14 cellular contexts compared by ENCODE assay signal in the genomic region with DNA sequence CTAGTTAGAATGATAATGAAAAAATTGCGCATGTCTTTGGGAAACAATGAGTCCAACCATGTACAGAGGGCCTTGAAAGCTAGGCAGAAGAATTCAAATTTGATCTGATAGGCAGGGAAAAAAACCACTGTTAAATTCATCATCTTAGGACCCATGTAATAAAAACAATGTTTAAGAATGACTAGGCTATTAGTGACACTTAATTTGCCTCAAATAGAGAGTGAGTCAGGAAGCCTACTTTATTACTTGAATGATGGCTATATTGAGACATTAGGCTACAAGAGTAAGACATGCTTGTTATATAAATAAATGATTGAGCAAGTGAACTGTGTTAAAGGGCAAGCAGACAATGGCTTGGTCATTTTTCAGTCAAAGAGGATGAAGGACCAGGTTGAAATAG.
DNase-seq lines count a peak whose midpoint lies in the region; TF ChIP-seq lines count a peak whose summit lies in the region.
"Had no signal": no experiment of that assay in that cellular context is flagged by ENCODE, and none has a peak within 500 bp of the region (broad histone marks: within the 10 kb centered on the region; RNA-seq: fewer than 3 reads in every experiment).

No MANE protein-coding gene starts in this region.

- no peak for TF ChIP-seq POLR2A in prostate gland (IDR thresholded peaks at IDR 0.05)

- H3K36me3 ChIP-seq in osteoblast (ENCODE audit: insufficient read depth, low read length), result no peaks in the 10 kb centered on the region
- no peaks in the 10 kb centered on the region for H3K36me3 ChIP-seq in WERI-Rb-1
- no peaks in the 10 kb centered on the region for H3K36me3 ChIP-seq in prostate gland

- no peaks in the 10 kb centered on the region for H3K79me2 ChIP-seq in osteoblast (ENCODE audit: insufficient read depth, low read length)

- H4K20me1 ChIP-seq in osteoblast (ENCODE audit: insufficient read depth, low read length), result no peaks in the 10 kb centered on the region

- WGBS in prostate gland, result 95% methylated on average over 1 of the region's 1 CpG

- H3K9me3 ChIP-seq in osteoblast (ENCODE audit: low read depth, low read length), result no peaks in the 10 kb centered on the region
- no peaks in the 10 kb centered on the region for H3K9me3 ChIP-seq in WERI-Rb-1 (ENCODE audit: severe bottlenecking)
- H3K9me3 ChIP-seq in prostate gland, result no peaks in the 10 kb centered on the region

- H2AFZ ChIP-seq in osteoblast (ENCODE audit: low read length), result no peak overlapping the region

- no peaks in the 10 kb centered on the region for H3K27me3 ChIP-seq in osteoblast (ENCODE audit: insufficient read depth, low read length)
- no peaks in the 10 kb centered on the region for H3K27me3 ChIP-seq in WERI-Rb-1 (ENCODE audit: insufficient read depth, low read depth, severe bottlenecking)
- H3K27me3 ChIP-seq in prostate gland (replicated peaks; ENCODE audit: insufficient read depth), result no peaks in the 10 kb centered on the region

- DNase-seq in Caki2 (ENCODE audit: low read depth), result peak; percentile 31
- peak; percentile 52 for DNase-seq in NCI-H446 treated with DMSO at 0.1 percent for 48 hours (lab: John Stamatoyannopoulos, UW)
- DNase-seq in epithelial cell of esophagus (ENCODE audit: low read depth), result peak; percentile 27
- DNase-seq in osteoblast (ENCODE audit: insufficient read length, low spot score, missing footprints), result no peak
- DNase-seq in SHP77 (lab: John Stamatoyannopoulos, UW), result no peak
- no peak for DNase-seq in DMS 273 (lab: John Stamatoyannopoulos, UW; ENCODE audit: unreplicated experiment)
- no peak for DNase-seq in WERI-Rb-1
- no peak for DNase-seq in prostate gland (ENCODE audit: low spot score)
- DNase-seq: activated naive CD4-positive, alpha-beta T cell treated with anti-CD3 and anti-CD28 coated beads, Interleukin-2, amount 50 U/mL, for 16 hours; Calu3; MV-4-11; NCI-H2029; NCI-H524 treated with DMSO at 0.1 percent for 48 hours; substantia nigra had no signal

- H3K4me1 ChIP-seq in osteoblast (ENCODE audit: insufficient read depth, low read length) (peaks cover 22% of the 10 kb centered on the region), prostate gland (replicated peaks) (no peaks in the 10 kb centered on the region)

- in situ Hi-C loops in Caki2 (cut with HindIII; ENCODE audit: low pct_unique_long_range_greater_than_20kb, low sequenced_read_pairs), result no loop called here

- H3K4me2 ChIP-seq in osteoblast (ENCODE audit: insufficient read depth, low read length), result no peak overlapping the region

- TF ChIP-seq CTCF in epithelial cell of esophagus (IDR thresholded peaks at IDR 0.05; ENCODE audit: insufficient read depth, low read depth, low read length, missing control alignments) (no peak), osteoblast (IDR thresholded peaks at IDR 0.05; ENCODE audit: extremely low read depth, low read depth, low read length) (no peak), WERI-Rb-1 (IDR thresholded peaks at IDR 0.05; ENCODE audit: low read depth, low read length) (no peak), prostate gland (IDR thresholded peaks at IDR 0.05) (no peak)

- H3K4me3 ChIP-seq in epithelial cell of esophagus (ENCODE audit: low read length) (no peak overlapping the region), osteoblast (ENCODE audit: insufficient read depth, low read length) (no peak overlapping the region), WERI-Rb-1 (ENCODE audit: low read depth, low read length) (no peak overlapping the region), prostate gland (no peak overlapping the region)

- H3K27ac ChIP-seq in osteoblast (ENCODE audit: low read depth, low read length) (peak overlapping the region; percentile 54), WERI-Rb-1 (no peak overlapping the region), prostate gland (no peak overlapping the region)

- intact Hi-C loops in prostate gland (cut with DNase I), result no loop called here

Comparison
In these comparisons a context has a peak if more than half of its experiments do, and no peak if none do; other contexts are left out.
1. DNase-seq: peak in Caki2 (single experiment), NCI-H446 treated with DMSO at 0.1 percent for 48 hours (single experiment) and epithelial cell of esophagus (single experiment); none in osteoblast (single experiment), SHP77 (0 of 2), DMS 273 (single experiment), WERI-Rb-1 (single experiment) and prostate gland (single experiment).